In genomic region chr2:55692740-55693139, GRCh38 we compare ENCODE assay signal across 8 cellular contexts. TPM values are rescaled to one million over a fixed set of nuclear protein-coding genes. Genes with fewer than 3 reads are reported as not detected.
A peak's percentile ranks its signal among the peaks of the same experiment; 100 is the strongest.
DNase-seq lines count a peak whose midpoint lies in the region; ATAC-seq and TF ChIP-seq lines count a peak whose summit lies in the region.
"Not testable (repeated sequence)": the region's sequence is repeated elsewhere in the genome, so short reads cannot be mapped to it uniquely, and the experiment has no call there.

No MANE protein-coding gene starts in this region.

- H3K4me1 Mint-ChIP-seq in Calu3 (ENCODE audit: low read depth, unreplicated experiment) = peaks cover 19% of the 10 kb centered on the region
- H3K4me1 Mint-ChIP-seq in activated CD8-positive, alpha-beta memory T cell treated with anti-CD3 and anti-CD28 coated beads, Interleukin-2, amount 10 ng/mL, durations not matched to agents 7 days and 5 days = peaks cover 53% of the 10 kb centered on the region
- peaks cover 14% of the 10 kb centered on the region for H3K4me1 Mint-ChIP-seq in neural crest cell

- not testable (repeated sequence) for H3K27me3 ChIP-seq in MM.1S (replicated peaks; ENCODE audit: insufficient read depth, low read length); dorsolateral prefrontal cortex; thoracic aorta (replicated peaks; ENCODE audit: insufficient read depth)

- not testable (repeated sequence) for H3K9me2 ChIP-seq in MM.1S (replicated peaks; ENCODE audit: insufficient read depth, low read length)

- H3K4me3 ChIP-seq in MM.1S (ENCODE audit: low read length) (peak overlapping the region; percentile 100), dorsolateral prefrontal cortex (peak overlapping the region; percentile 55 to 100 (median 90)), iPS-11a (ENCODE audit: low read depth, low read length) (peak overlapping the region; percentile 76), thoracic aorta (peak overlapping the region; percentile 86)

- H3K27ac Mint-ChIP-seq in Calu3 (ENCODE audit: unreplicated experiment) (peak overlapping the region; percentile 91), neural crest cell (ENCODE audit: unreplicated experiment) (peak overlapping the region; percentile 95)
- peak overlapping the region; percentile 99 for H3K27ac Mint-ChIP-seq in activated CD8-positive, alpha-beta memory T cell treated with anti-CD3 and anti-CD28 coated beads, Interleukin-2, amount 10 ng/mL, durations not matched to agents 7 days and 5 days

- not testable (repeated sequence) for H3K27ac ChIP-seq in MM.1S (ENCODE audit: low read length); thoracic aorta
- peak overlapping the region in 4 of 59 donors; percentile 74 to 84 (median 78) for H3K27ac ChIP-seq in dorsolateral prefrontal cortex

- peaks cover 59% of the 10 kb centered on the region for H3K79me2 ChIP-seq in MM.1S (ENCODE audit: low read length)

- not testable (repeated sequence) for H3F3A ChIP-seq in MM.1S (ENCODE audit: insufficient read depth, low read length)

- BruUV-seq in Calu3 (replicated peaks; lab: Mats Ljungman, UMichigan) = not testable (repeated sequence)

- peak overlapping the region; percentile 95 for H3K4me3 Mint-ChIP-seq in Calu3 (ENCODE audit: low read depth, unreplicated experiment)
- peak overlapping the region; percentile 96 for H3K4me3 Mint-ChIP-seq in activated CD8-positive, alpha-beta memory T cell treated with anti-CD3 and anti-CD28 coated beads, Interleukin-2, amount 10 ng/mL, durations not matched to agents 7 days and 5 days
- peak overlapping the region; percentile 98 for H3K4me3 Mint-ChIP-seq in neural crest cell

- CTCF ChIA-PET in Calu3 (lab: Charles Lee); activated CD8-positive, alpha-beta memory T cell treated with anti-CD3 and anti-CD28 coated beads, Interleukin-2, amount 10 ng/mL, durations not matched to agents 7 days and 5 days (lab: Charles Lee): not testable (repeated sequence)

- H3K9me3 Mint-ChIP-seq in Calu3 (ENCODE audit: low read depth, unreplicated experiment); activated CD8-positive, alpha-beta memory T cell treated with anti-CD3 and anti-CD28 coated beads, Interleukin-2, amount 10 ng/mL, durations not matched to agents 7 days and 5 days (ENCODE audit: low read depth); neural crest cell: not testable (repeated sequence)

- not testable (repeated sequence) for H2AFZ ChIP-seq in MM.1S (ENCODE audit: low read length)

- intact Hi-C loops in Calu3 (cut with micrococcal nuclease; ENCODE audit: unreplicated experiment) = not testable (repeated sequence)
- intact Hi-C loops in dorsolateral prefrontal cortex (cut with DNase I) = loop anchor here in 1 of 2 donors (5.0 kb wide), 1 partner anchor 75 kb away; the partner anchor contains the start of gene PPP4R3B

- not testable (repeated sequence) for H4K20me1 ChIP-seq in MM.1S (ENCODE audit: insufficient read depth, low read length)

- H3K9me3 ChIP-seq in MM.1S (replicated peaks; ENCODE audit: insufficient read depth, low read length); thoracic aorta: not testable (repeated sequence)

- peak overlapping the region; percentile 67 for H3K4me2 ChIP-seq in MM.1S (ENCODE audit: low read depth, low read length)

- not testable (repeated sequence) for DNase-seq in Calu3; MM.1S; activated CD8-positive, alpha-beta memory T cell treated with anti-CD3 and anti-CD28 coated beads, Interleukin-2, amount 10 ng/mL, durations not matched to agents 7 days and 5 days; dorsolateral prefrontal cortex; neural crest cell (ENCODE audit: low read depth, low spot score); thoracic aorta (ENCODE audit: low spot score)

- H3K9ac ChIP-seq in MM.1S (ENCODE audit: low read length) = peak overlapping the region; percentile 95; the same call in 1 of the 2 replicates

- ATAC-seq in GM21825 (IDR thresholded peaks at IDR 0.05; ENCODE audit: unreplicated experiment) = peak; percentile 2
- peak; percentile 0 for ATAC-seq in activated CD8-positive, alpha-beta memory T cell treated with anti-CD3 and anti-CD28 coated beads, Interleukin-2, amount 10 ng/mL, durations not matched to agents 7 days and 5 days
- ATAC-seq in thoracic aorta (ENCODE audit: insufficient number of reproducible peaks, low FRiP score, low read depth) = not testable (repeated sequence)

- not testable (repeated sequence) for TF ChIP-seq CTCF in Calu3 (IDR thresholded peaks at IDR 0.05; ENCODE audit: unreplicated experiment); MM.1S (IDR thresholded peaks at IDR 0.05; ENCODE audit: low read length); dorsolateral prefrontal cortex (IDR thresholded peaks at IDR 0.05 in 54 of 56, conservative IDR thresholded peaks at IDR 0.05 in 2 of 56; ENCODE audit: low read depth in 1 of 56, partially characterized antibody in 56 of 56); neural crest cell (conservative IDR thresholded peaks at IDR 0.05); thoracic aorta (IDR thresholded peaks at IDR 0.05)

- not testable (repeated sequence) for H3K27me3 Mint-ChIP-seq in Calu3 (ENCODE audit: unreplicated experiment); activated CD8-positive, alpha-beta memory T cell treated with anti-CD3 and anti-CD28 coated beads, Interleukin-2, amount 10 ng/mL, durations not matched to agents 7 days and 5 days; neural crest cell (ENCODE audit: low read depth)

- peaks cover 27% of the 10 kb centered on the region for H3K36me3 Mint-ChIP-seq in Calu3 (ENCODE audit: insufficient read depth, unreplicated experiment)
- peaks cover 34% of the 10 kb centered on the region for H3K36me3 Mint-ChIP-seq in activated CD8-positive, alpha-beta memory T cell treated with anti-CD3 and anti-CD28 coated beads, Interleukin-2, amount 10 ng/mL, durations not matched to agents 7 days and 5 days
- H3K36me3 Mint-ChIP-seq in neural crest cell (ENCODE audit: low read depth) = not testable (repeated sequence)

- not testable (repeated sequence) for H3K4me1 ChIP-seq in MM.1S (ENCODE audit: low read length); thoracic aorta (ENCODE audit: control insufficient read depth in 1 of 2, low read depth in 2 of 2)

- not testable (repeated sequence) for H3K36me3 ChIP-seq in MM.1S (replicated peaks; ENCODE audit: insufficient read depth, low read length); thoracic aorta

RNA-seq across cellular contexts. Expression of gene PNPT1, which starts 0.9 kb away (rescaled TPM):
- total RNA-seq in Calu3 (2022) (58.5 and 71.5 TPM in 2 replicates), dorsolateral prefrontal cortex (10 to 100 TPM; 18.6 to 67.4 (median 37.2) TPM), neural crest cell (33.0 and 34.5 TPM in 2 replicates), thoracic aorta (10 to 100 TPM in 1 of 2 donors, 1 to 10 TPM in 1; 8.9 to 24.6 TPM)
- 10 to 100 TPM; 67.6 to 73.9 TPM for total RNA-seq in activated CD8-positive, alpha-beta memory T cell treated with anti-CD3 and anti-CD28 coated beads, Interleukin-2, amount 10 ng/mL, durations not matched to agents 7 days and 5 days
